ENCODE assay signal across 21 cellular contexts in the genomic region with DNA sequence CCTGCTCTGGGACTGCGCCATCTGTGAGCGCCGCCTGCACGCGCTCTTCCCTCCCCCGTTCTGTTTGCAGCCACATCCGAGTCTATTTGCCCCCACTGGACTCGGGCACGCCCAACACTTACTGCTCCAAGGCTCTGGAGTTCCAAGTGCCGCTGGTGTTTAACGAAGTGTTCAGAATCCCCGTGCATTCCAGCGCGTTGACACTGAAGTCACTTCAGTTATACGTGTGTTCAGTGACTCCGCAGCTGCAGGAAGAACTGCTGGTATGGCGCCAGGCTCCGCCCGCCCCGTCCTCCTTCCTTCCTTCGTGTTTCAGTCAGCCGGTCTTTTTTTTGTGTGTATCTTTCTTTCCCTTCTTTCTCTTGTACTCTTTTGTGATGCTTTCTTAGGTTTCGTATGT. TPM values are rescaled to one million over a fixed set of nuclear protein-coding genes. Genes with fewer than 3 reads are reported as not detected.
"Had no signal": no experiment of that assay in that cellular context is flagged by ENCODE, and none has a peak within 500 bp of the region (broad histone marks: within the 10 kb centered on the region; RNA-seq: fewer than 3 reads in every experiment).

No MANE protein-coding gene starts in this region.

- H3K27me3 Mint-ChIP-seq: naive B cell; natural killer cell treated with Interleukin-12 subunit alpha and Interleukin-12 subunit beta and Interleukin-15 and Interleukin-18, amount 100 ng/mL, for 72 hours; progenitor cell of endocrine pancreas had no signal

- H3K9me3 ChIP-seq: mucosa of descending colon, thoracic aorta, tibial nerve had no signal

- H3K27me3 ChIP-seq: neural progenitor cell, tibial nerve had no signal

- H3K4me2 ChIP-seq: neural progenitor cell, smooth muscle cell had no signal

- H3K4me3 ChIP-seq: dorsolateral prefrontal cortex, mucosa of descending colon, neural progenitor cell, smooth muscle cell, thoracic aorta, tibial nerve had no signal

- H3K4me1 ChIP-seq: neural progenitor cell, parathyroid adenoma, tibial nerve had no signal

- H3K4me3 Mint-ChIP-seq: mesothelial cell of epicardium; natural killer cell treated with Interleukin-12 subunit alpha and Interleukin-12 subunit beta and Interleukin-15 and Interleukin-18, amount 100 ng/mL, for 72 hours; neural progenitor cell had no signal

- H3K27ac Mint-ChIP-seq: mesothelial cell of epicardium; natural killer cell treated with Interleukin-12 subunit alpha and Interleukin-12 subunit beta and Interleukin-15 and Interleukin-18, amount 100 ng/mL, for 72 hours; neural progenitor cell; progenitor cell of endocrine pancreas had no signal

- ATAC-seq: mucosa of descending colon; natural killer cell treated with Interleukin-12 subunit alpha and Interleukin-12 subunit beta and Interleukin-15 and Interleukin-18, amount 100 ng/mL, for 72 hours; sciatic nerve; stimulated activated naive CD8-positive, alpha-beta T cell treated with anti-CD3 and anti-CD28 coated beads, Interleukin-15, Interleukin-2, amounts not matched to agents 100 U/mL and 50 U/mL, for 24 hours had no signal

- H3K36me3 ChIP-seq: neural progenitor cell had no signal

- H3K9ac ChIP-seq: neural progenitor cell, parathyroid adenoma had no signal

- DNase-seq: central memory CD4-positive, alpha-beta T cell; dorsolateral prefrontal cortex; effector CD4-positive, alpha-beta T cell; head of caudate nucleus; mesenchymal stem cell; mucosa of descending colon; naive B cell; stimulated activated CD4-positive, alpha-beta T cell treated with anti-CD3 and anti-CD28 coated beads, Interleukin-12 subunit alpha, Interleukin-12 subunit beta, amount 100 ng/mL, for 4 hours; stimulated activated CD4-positive, alpha-beta T cell treated with anti-CD3 and anti-CD28 coated beads, Interleukin-1b, Interleukin-23, amount 100 ng/mL, for 48 hours; stimulated activated CD4-positive, alpha-beta T cell treated with anti-CD3 and anti-CD28 coated beads, Interleukin-4, amount 100 ng/mL, for 1 hour; stimulated activated CD8-positive, alpha-beta memory T cell treated with anti-CD3 and anti-CD28 coated beads, Interleukin-4, amount 100 ng/mL, for 48 hours; stimulated activated naive CD8-positive, alpha-beta T cell treated with anti-CD3 and anti-CD28 coated beads, Interleukin-15, Interleukin-2, amounts not matched to agents 100 U/mL and 50 U/mL, for 24 hours had no signal

- H3K4me1 Mint-ChIP-seq: mesothelial cell of epicardium, neural progenitor cell had no signal

- H3K36me3 Mint-ChIP-seq: natural killer cell treated with Interleukin-12 subunit alpha and Interleukin-12 subunit beta and Interleukin-15 and Interleukin-18, amount 100 ng/mL, for 72 hours had no signal

- H3K9me3 Mint-ChIP-seq: naive B cell; natural killer cell treated with Interleukin-12 subunit alpha and Interleukin-12 subunit beta and Interleukin-15 and Interleukin-18, amount 100 ng/mL, for 72 hours had no signal

- H3K27ac ChIP-seq: dorsolateral prefrontal cortex, neural progenitor cell, parathyroid adenoma, thoracic aorta, tibial nerve had no signal

RNA-seq across cellular contexts. Expression of gene CLCN4, which starts 30.7 kb away (rescaled TPM):
- total RNA-seq: natural killer cell treated with Interleukin-12 subunit alpha and Interleukin-12 subunit beta and Interleukin-15 and Interleukin-18, amount 100 ng/mL, for 72 hours had no signal
